ENCODE assay signal across 1 cellular context in the genomic region with DNA sequence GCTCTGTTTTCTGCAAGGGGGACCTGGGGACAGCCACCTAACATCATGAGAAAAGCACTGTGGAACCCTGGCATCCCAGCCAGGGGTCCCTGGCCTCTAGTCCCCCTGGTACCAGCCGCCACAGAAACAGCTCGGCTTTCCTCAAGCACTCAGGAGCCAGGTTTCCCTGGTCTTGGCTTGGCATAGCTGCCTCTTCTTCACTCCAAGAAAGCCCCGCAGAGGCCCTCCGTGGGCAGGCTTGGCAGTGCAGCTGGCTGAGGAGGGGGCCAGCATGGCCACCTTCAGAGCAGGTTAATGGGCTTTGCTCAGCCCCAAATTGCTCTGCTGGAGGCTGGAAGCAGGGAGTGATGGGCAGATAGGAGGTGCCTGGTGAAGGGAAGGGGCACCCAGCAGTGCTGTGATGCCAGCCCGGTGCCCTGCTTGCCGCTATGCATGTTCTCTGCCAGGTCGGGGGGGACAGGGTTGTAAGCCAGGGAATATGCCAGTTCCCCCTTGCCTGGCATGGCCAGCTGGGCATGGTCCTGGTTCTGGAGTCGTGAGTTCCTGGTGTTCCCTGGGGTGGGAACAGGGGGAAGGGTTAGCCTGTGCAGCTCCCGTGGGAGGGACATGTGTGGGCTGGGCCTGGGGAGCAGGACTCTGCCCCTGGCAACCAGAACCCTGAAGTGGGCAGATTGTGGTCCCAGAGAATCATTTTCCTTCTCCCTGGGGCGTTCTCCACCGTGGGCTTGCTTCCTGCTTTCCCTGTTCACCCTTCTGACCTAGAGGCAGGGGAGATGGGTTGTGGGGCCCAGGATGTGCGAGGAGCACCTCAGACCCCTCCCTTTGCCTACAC.
TF ChIP-seq lines count a peak whose summit lies in the region.

No MANE protein-coding gene starts in this region.

TF ChIP-seq in H1, 55 proteins besides CTCF, POLR2A, EP300 and RAD21:
- TF ChIP-seq KDM4A (IDR thresholded peaks at IDR 0.05; ENCODE audit: low read depth, low read length, severe bottlenecking): no peak
- TF ChIP-seq SP2 (IDR thresholded peaks at IDR 0.05; ENCODE audit: low read length): no peak
- no peak for TF ChIP-seq GTF2F1 (IDR thresholded peaks at IDR 0.05; ENCODE audit: borderline replicate concordance, low read depth, low read length)
- TF ChIP-seq HDAC6 (IDR thresholded peaks at IDR 0.05; ENCODE audit: low read depth, low read length): no peak
- no peak for TF ChIP-seq ZNF274 (IDR thresholded peaks at IDR 0.05; ENCODE audit: borderline replicate concordance, extremely low read depth, low read length)
- no peak for TF ChIP-seq CTBP2 (IDR thresholded peaks at IDR 0.05; ENCODE audit: borderline replicate concordance, insufficient read depth, insufficient read length, low read length)
- TF ChIP-seq RNF2 (IDR thresholded peaks at IDR 0.05; ENCODE audit: borderline replicate concordance, low read depth, low read length, missing control alignments, poor library complexity, severe bottlenecking): no peak
- no peak for TF ChIP-seq RFX5 (IDR thresholded peaks at IDR 0.05; ENCODE audit: borderline replicate concordance, low read depth, low read length)
- TF ChIP-seq EZH2 (IDR thresholded peaks at IDR 0.05; ENCODE audit: low read depth, low read length, severe bottlenecking): no peak
- TF ChIP-seq TAF1 (IDR thresholded peaks at IDR 0.05; ENCODE audit: low read depth, low read length): no peak
